15 cellular contexts compared by ENCODE assay signal in genomic region chr2:1614564-1614963, GRCh38.
DNase-seq lines count a peak whose midpoint lies in the region; ATAC-seq and TF ChIP-seq lines count a peak whose summit lies in the region.
"Had no signal": no experiment of that assay in that cellular context is flagged by ENCODE, and none has a peak within 500 bp of the region (broad histone marks: within the 10 kb centered on the region; RNA-seq: fewer than 3 reads in every experiment).

No MANE protein-coding gene starts in this region.

- H4K20me1 ChIP-seq in OCI-LY3 (ENCODE audit: insufficient read depth, low read length), result no peaks in the 10 kb centered on the region

- no peaks in the 10 kb centered on the region; the same call in 1 of the 2 replicates for H3K27me3 ChIP-seq in H7 (ENCODE audit: control insufficient read depth, insufficient read depth, low read length)
- no peaks in the 10 kb centered on the region for H3K27me3 ChIP-seq in OCI-LY3 (ENCODE audit: low read depth, low read length)

- no peak overlapping the region for H2AFZ ChIP-seq in OCI-LY3 (ENCODE audit: low read depth, low read length)

- peak; percentile 56 for DNase-seq in H7
- DNase-seq in retina, result peak; percentile 87
- no peak for DNase-seq in NCI-H524 treated with DMSO at 0.1 percent for 48 hours (lab: John Stamatoyannopoulos, UW)
- no peak for DNase-seq in activated naive CD4-positive, alpha-beta T cell (lab: John Stamatoyannopoulos, UW)
- DNase-seq: activated CD4-positive, alpha-beta T cell treated with anti-CD3 and anti-CD28 coated beads for 48 hours; activated T-cell treated with anti-CD3 and anti-CD28 coated beads, Interleukin-2, amount 50 U/mL, for 48 hours; amygdala; CD4-positive, alpha-beta memory T cell; cortex of kidney; MV-4-11; NCI-H2171; substantia nigra had no signal

- H3K4me3 ChIP-seq in H7 (ENCODE audit: insufficient read depth, low read depth, low read length), result no peak overlapping the region
- peak overlapping the region; percentile 66 for H3K4me3 ChIP-seq in OCI-LY3 (ENCODE audit: low read length)

- peaks cover 51% of the 10 kb centered on the region for H3K4me1 ChIP-seq in OCI-LY3 (ENCODE audit: low read length)

- H3K79me2 ChIP-seq in OCI-LY3 (ENCODE audit: low read length), result no peaks in the 10 kb centered on the region

- peak overlapping the region; percentile 91 for H3K4me2 ChIP-seq in OCI-LY3 (ENCODE audit: low read length)

- ATAC-seq in GM19043 (IDR thresholded peaks at IDR 0.05; ENCODE audit: low read depth, unreplicated experiment), result peak; percentile 79
- ATAC-seq in GM21717 (IDR thresholded peaks at IDR 0.05; ENCODE audit: unreplicated experiment), result no peak

- peak overlapping the region; percentile 68 for H3K27ac ChIP-seq in OCI-LY3 (ENCODE audit: low read length)

- H3K9ac ChIP-seq in OCI-LY3 (ENCODE audit: low read length), result peak overlapping the region; percentile 59

- H3K9me3 ChIP-seq in OCI-LY3 (ENCODE audit: insufficient read depth, low read length), result no peaks in the 10 kb centered on the region

- TF ChIP-seq CTCF in OCI-LY3 (IDR thresholded peaks at IDR 0.05; ENCODE audit: low read depth, low read length), result no peak

- H3K36me3 ChIP-seq in H7 (replicated peaks; ENCODE audit: control insufficient read depth, insufficient read depth, low read length) (no peaks in the 10 kb centered on the region), OCI-LY3 (replicated peaks; ENCODE audit: low read depth, low read length) (no peaks in the 10 kb centered on the region)

Comparison
In these comparisons a context has a peak if more than half of its experiments do, and no peak if none do; other contexts are left out.
1. DNase-seq: peak in H7 (single experiment) and retina (single experiment); none in NCI-H524 treated with DMSO at 0.1 percent for 48 hours (single experiment) and activated naive CD4-positive, alpha-beta T cell (0 of 4).